8 cellular contexts compared by ENCODE assay signal in genomic region chr3:138173769-138174420, GRCh38. TPM values are rescaled to one million over a fixed set of nuclear protein-coding genes. Genes with fewer than 3 reads are reported as not detected.
DNase-seq lines count a peak whose midpoint lies in the region; ATAC-seq and TF ChIP-seq lines count a peak whose summit lies in the region.

No MANE protein-coding gene starts in this region.

- H3K9ac ChIP-seq in SK-N-MC (ENCODE audit: insufficient read length): peak overlapping the region; percentile 89

- peaks cover 41% of the 10 kb centered on the region for H3K36me3 ChIP-seq in SK-N-MC (ENCODE audit: insufficient read depth, low read length)
- H3K36me3 ChIP-seq in gastrocnemius medialis: peaks cover 0 to 10% of the 10 kb centered on the region in 2 donors

- ATAC-seq in gastrocnemius medialis (peak; percentile 4 to 15), HG02642 (IDR thresholded peaks at IDR 0.05; ENCODE audit: poor library complexity, unreplicated experiment) (no peak), HG03565 (IDR thresholded peaks at IDR 0.05; ENCODE audit: unreplicated experiment) (no peak)

- intact Hi-C loops in gastrocnemius medialis (cut with DNase I; ENCODE audit: low total_unique reads): loop anchor here (1.0 kb wide), 1 partner anchor 13 kb away; the partner anchor contains the start of gene ARMC8

- TF ChIP-seq CTCF in fibroblast of villous mesenchyme (IDR thresholded peaks at IDR 0.05; ENCODE audit: insufficient read depth, low read depth, low read length) (no peak), gastrocnemius medialis (IDR thresholded peaks at IDR 0.05 in 4 of 5, conservative IDR thresholded peaks at IDR 0.05 in 1 of 5) (no peak)

- peaks cover 5 to 8% of the 10 kb centered on the region in 2 donors for H3K4me1 ChIP-seq in gastrocnemius medialis

- peak overlapping the region; percentile 91 for H3K4me3 ChIP-seq in SK-N-MC
- peak overlapping the region; percentile 82 for H3K4me3 ChIP-seq in fibroblast of villous mesenchyme (ENCODE audit: low read depth, low read length)
- peak overlapping the region; percentile 66 to 99 (median 83) for H3K4me3 ChIP-seq in gastrocnemius medialis

- no peak for TF ChIP-seq POLR2A in gastrocnemius medialis (IDR thresholded peaks at IDR 0.05)

- no peaks in the 10 kb centered on the region for H3K27me3 ChIP-seq in gastrocnemius medialis

- in situ Hi-C loops in gastrocnemius medialis (cut with MboI; ENCODE audit: low sequenced_read_pairs in 4 of 4): no loop called here

- H3K27ac ChIP-seq in SK-N-MC: peak overlapping the region; percentile 70
- peak overlapping the region; percentile 78 to 83 (median 82) for H3K27ac ChIP-seq in gastrocnemius medialis

- DNase-seq in SIG-M5 treated with dmso at 0.1 percent for 504 hours (lab: John Stamatoyannopoulos, UW; ENCODE audit: unreplicated experiment) (peak; percentile 11), SIG-M5 (lab: John Stamatoyannopoulos, UW) (no peak), SK-N-MC (ENCODE audit: low read depth, low spot score) (no peak), fibroblast of villous mesenchyme (ENCODE audit: low read depth) (peak; percentile 10), gastrocnemius medialis (no peak), anterior cingulate cortex (lab: John Stamatoyannopoulos, UW) (no peak)

- no peaks in the 10 kb centered on the region for H3K9me3 ChIP-seq in SK-N-MC (ENCODE audit: low read depth, low read length)
- H3K9me3 ChIP-seq in gastrocnemius medialis: no peaks in the 10 kb centered on the region

RNA-seq across cellular contexts. Expression of gene DBR1, which starts 0.8 kb away (rescaled TPM):
- 12.9 and 16.8 TPM in 2 replicates for total RNA-seq in fibroblast of villous mesenchyme
- total RNA-seq in gastrocnemius medialis: 10 to 100 TPM in 1 of 4 donors, 1 to 10 TPM in 3; 6.5 to 22.2 (median 6.6) TPM

RNA-seq across cellular contexts. Expression of gene ARMC8, which starts 13.2 kb away (rescaled TPM):
- total RNA-seq in fibroblast of villous mesenchyme (60.9 and 70.8 TPM in 2 replicates), gastrocnemius medialis (10 to 100 TPM; 53.1 to 83.1 (median 65.8) TPM)

RNA-seq across cellular contexts. Expression of gene A4GNT, which starts 41.7 kb away (rescaled TPM):
- total RNA-seq in fibroblast of villous mesenchyme: under 0.01 TPM in 1 of 2 replicates, not detected in the other
- not detected for total RNA-seq in gastrocnemius medialis

RNA-seq across cellular contexts. Expression of gene DZIP1L, which starts 58.5 kb away (rescaled TPM):
- 51.5 and 52.7 TPM in 2 replicates for total RNA-seq in fibroblast of villous mesenchyme
- total RNA-seq in gastrocnemius medialis: 1 to 10 TPM; 1.1 to 3.3 (median 1.5) TPM

Comparison
In these comparisons a context has a peak if more than half of its experiments do, and no peak if none do; other contexts are left out.
1. DNase-seq: peak in SIG-M5 treated with dmso at 0.1 percent for 504 hours (single experiment) and fibroblast of villous mesenchyme (single experiment); none in SIG-M5 (single experiment), SK-N-MC (single experiment), gastrocnemius medialis (0 of 2) and anterior cingulate cortex (0 of 58).
2. ATAC-seq: peak in gastrocnemius medialis (2 of 2); none in HG02642 (single experiment) and HG03565 (single experiment).
3. Peak in every context shown above with its lines, with median percentiles within 50 percentile points of each other: H3K4me3 ChIP-seq.